In genomic region chr6:24493945-24494725, GRCh38 we compare ENCODE assay signal across 8 cellular contexts. TPM values are rescaled to one million over a fixed set of nuclear protein-coding genes. Genes with fewer than 3 reads are reported as not detected.
DNase-seq lines count a peak whose midpoint lies in the region; ATAC-seq and TF ChIP-seq lines count a peak whose summit lies in the region.

No MANE protein-coding gene starts in this region.

- CTCF ChIA-PET in OCI-LY7 (lab: Charles Lee; ENCODE audit: unreplicated experiment), result interaction anchor here (0.5 to 3.8 kb wide), 5 partner anchors 20 to 87 kb away, joined by 3 to 41 read pairs (median 8); no protein-coding TSS in a partner anchor

- ATAC-seq in heart right ventricle, result peak in 1 of 8 donors; percentile 4
- ATAC-seq in gastrocnemius medialis, result no peak
- no peak for ATAC-seq in HG03520 (IDR thresholded peaks at IDR 0.05; ENCODE audit: unreplicated experiment)

- H2AFZ ChIP-seq in OCI-LY7 (ENCODE audit: low read length), result peak overlapping the region; percentile 93

- H3K9me3 ChIP-seq in heart right ventricle (no peaks in the 10 kb centered on the region), OCI-LY7 (ENCODE audit: low read length) (peaks cover 16% of the 10 kb centered on the region), esophagus squamous epithelium (no peaks in the 10 kb centered on the region), gastrocnemius medialis (no peaks in the 10 kb centered on the region)

- peak overlapping the region; percentile 95 for H3K4me2 ChIP-seq in OCI-LY7 (ENCODE audit: low read length)

- no peaks in the 10 kb centered on the region for H4K20me1 ChIP-seq in OCI-LY7 (ENCODE audit: insufficient read depth, low read length)

- WGBS in heart right ventricle, 2 donors, result 23 to 26% methylated on average over 24 of the region's 24 CpGs
- WGBS in esophagus squamous epithelium, 2 donors, result 23 to 29% methylated on average over 21 to 23 of the region's 24 CpGs

- H3K9me2 ChIP-seq in OCI-LY7 (ENCODE audit: insufficient read depth, low read length), result no peaks in the 10 kb centered on the region

- POLR2A ChIA-PET in OCI-LY7 (lab: Charles Lee), result interaction anchor here (0.6 to 13.6 kb wide), 4 partner anchors 23 to 85 kb away, joined by 3 to 586 read pairs (median 4); no protein-coding TSS in a partner anchor

- peak overlapping the region in 9 of 10 donors; percentile 72 to 92 (median 85) for H3K27ac ChIP-seq in heart right ventricle
- peak overlapping the region; percentile 84 for H3K27ac ChIP-seq in OCI-LY7 (ENCODE audit: low read depth, low read length, poor library complexity, severe bottlenecking)
- peak overlapping the region; percentile 72 to 86 (median 76) for H3K27ac ChIP-seq in esophagus squamous epithelium
- peak overlapping the region; percentile 82 to 90 (median 87) for H3K27ac ChIP-seq in gastrocnemius medialis
- H3K27ac ChIP-seq in substantia nigra (ENCODE audit: low read depth, low read length, poor library complexity, severe bottlenecking), result no peak overlapping the region

- no peak for TF ChIP-seq CTCF in heart right ventricle (IDR thresholded peaks at IDR 0.05)
- TF ChIP-seq CTCF in OCI-LY7 (conservative IDR thresholded peaks at IDR 0.05; ENCODE audit: low read length), result no peak
- no peak for TF ChIP-seq CTCF in esophagus squamous epithelium (IDR thresholded peaks at IDR 0.05)
- no peak for TF ChIP-seq CTCF in gastrocnemius medialis (IDR thresholded peaks at IDR 0.05 in 4 of 5, conservative IDR thresholded peaks at IDR 0.05 in 1 of 5)

- H3K4me3 ChIP-seq in heart right ventricle (peak overlapping the region; percentile 33 to 89 (median 69)), OCI-LY7 (ENCODE audit: low read depth, low read length, poor library complexity, severe bottlenecking) (peak overlapping the region; percentile 92), esophagus squamous epithelium (peak overlapping the region; percentile 61 to 93 (median 70)), gastrocnemius medialis (peak overlapping the region; percentile 68 to 78 (median 73))

- in situ Hi-C loops in gastrocnemius medialis (cut with MboI; ENCODE audit: low sequenced_read_pairs in 4 of 4), result no loop called here

- peaks cover 53% of the 10 kb centered on the region for H3K79me2 ChIP-seq in OCI-LY7 (ENCODE audit: insufficient read depth, low read depth, low read length)

- H3K36me3 ChIP-seq in heart right ventricle (peaks cover 0 to 19% (median 0%) of the 10 kb centered on the region in 9 donors), OCI-LY7 (ENCODE audit: insufficient read depth, low read length) (peaks cover 46% of the 10 kb centered on the region), esophagus squamous epithelium (peaks cover 0 to 6% (median 0%) of the 10 kb centered on the region in 3 donors), gastrocnemius medialis (no peaks in the 10 kb centered on the region)

- intact Hi-C loops in heart right ventricle (cut with DNase I), result loop anchor here in 1 of 10 donors (10.0 kb wide), 1 partner anchor 211 kb away; no protein-coding TSS in a partner anchor
- intact Hi-C loops in cardiac septum (cut with DNase I), result no loop called here
- intact Hi-C loops in OCI-LY7 (cut with micrococcal nuclease; ENCODE audit: unreplicated experiment), result loop anchor here (2.0 to 10.0 kb wide), 6 partner anchors 81 to 641 kb away; partner anchors contain the start of gene GMNN
- intact Hi-C loops in esophagus squamous epithelium (cut with DNase I), result no loop called here
- intact Hi-C loops in gastrocnemius medialis (cut with DNase I; ENCODE audit: low total_unique reads), result loop anchor here (5.0 kb wide), 1 partner anchor 223 kb away; the partner anchor contains the start of gene C6orf62

- H3K4me1 ChIP-seq in heart right ventricle, result peaks cover 0 to 24% (median 19%) of the 10 kb centered on the region in 9 donors
- peaks cover 45% of the 10 kb centered on the region for H3K4me1 ChIP-seq in OCI-LY7 (ENCODE audit: insufficient read depth, low read length, poor library complexity, severe bottlenecking)
- peaks cover 6 to 33% (median 14%) of the 10 kb centered on the region in 3 donors for H3K4me1 ChIP-seq in esophagus squamous epithelium
- peaks cover 24 to 33% of the 10 kb centered on the region in 2 donors for H3K4me1 ChIP-seq in gastrocnemius medialis

- H3K27me3 ChIP-seq in heart right ventricle, result peaks cover 0 to 15% (median 0%) of the 10 kb centered on the region in 7 donors
- no peaks in the 10 kb centered on the region for H3K27me3 ChIP-seq in esophagus squamous epithelium
- H3K27me3 ChIP-seq in gastrocnemius medialis, result no peaks in the 10 kb centered on the region

- TF ChIP-seq POLR2A in esophagus squamous epithelium (IDR thresholded peaks at IDR 0.05) (no peak), gastrocnemius medialis (IDR thresholded peaks at IDR 0.05) (no peak)

- TSS peak; percentile 59 for BruUV-seq in OCI-LY7 (replicated peaks; lab: Mats Ljungman, UMichigan)

- DNase-seq in heart right ventricle (no peak), cardiac septum (ENCODE audit: low spot score) (no peak), OCI-LY7 (ENCODE audit: low spot score) (peak; percentile 21), esophagus squamous epithelium (lab: John Stamatoyannopoulos, UW) (no peak), gastrocnemius medialis (no peak), NCI-H128 (lab: John Stamatoyannopoulos, UW; ENCODE audit: unreplicated experiment) (no peak), substantia nigra (lab: John Stamatoyannopoulos, UW) (no peak)

RNA-seq across cellular contexts. Expression of gene ALDH5A1, which starts 0.6 kb away (rescaled TPM):
- total RNA-seq in heart right ventricle (10 to 100 TPM; 23.1 to 45.5 (median 30.0) TPM), cardiac septum (17.4 TPM), OCI-LY7 (2022) (260 and 308 TPM in 2 replicates), esophagus squamous epithelium (1 to 10 TPM; 4.0 to 9.6 (median 6.0) TPM), gastrocnemius medialis (10 to 100 TPM in 1 of 4 donors, 1 to 10 TPM in 3; 6.4 to 15.4 (median 6.8) TPM)
- polyA plus RNA-seq in heart right ventricle, result 1 to 10 TPM; 1.9 to 4.4 TPM
- total RNA-seq in OCI-LY7 (2014; rRNA removed; shearing (Covaris generic)), result 180 and 199 TPM in 2 replicates

RNA-seq across cellular contexts. Expression of gene GPLD1, which starts 4.8 kb away (rescaled TPM):
- total RNA-seq in heart right ventricle (1 to 10 TPM in 4 of 10 donors, under 1 TPM in 6; 0.59 to 1.5 (median 0.89) TPM), cardiac septum (0.81 TPM), OCI-LY7 (2022) (60.7 and 73.7 TPM in 2 replicates), esophagus squamous epithelium (1 to 10 TPM in 1 of 4 donors, under 1 TPM in 3; 0.27 to 1.9 (median 0.64) TPM), gastrocnemius medialis (1 to 10 TPM in 1 of 4 donors, under 1 TPM in 3; 0.07 to 1.2 (median 0.28) TPM)
- under 1 TPM; 0.07 to 0.44 TPM for polyA plus RNA-seq in heart right ventricle
- total RNA-seq in OCI-LY7 (2014; rRNA removed; shearing (Covaris generic)), result 52.5 and 55.6 TPM in 2 replicates

Comparison
In these comparisons a context has a peak if more than half of its experiments do, and no peak if none do; other contexts are left out.
1. RNA of gene GPLD1, which starts 4.8 kb away (total RNA-seq): 52.5 to 73.7 TPM in OCI-LY7; 0.59 to 1.5 TPM in heart right ventricle, 0.27 to 1.9 TPM in esophagus squamous epithelium, 0.81 TPM in cardiac septum (single experiment) and 0.07 to 1.2 TPM in gastrocnemius medialis; every median in the first group is over 10 times any median in the second.
2. intact Hi-C loops: an anchor here in OCI-LY7 (2.0 to 10.0 kb wide) and gastrocnemius medialis (5.0 kb wide); none called in cardiac septum and esophagus squamous epithelium.
3. Peak in every context shown above with its lines, with median percentiles within 50 percentile points of each other: H3K4me3 ChIP-seq.